Comparison of ENCODE assay signal across 9 cellular contexts in the genomic region with DNA sequence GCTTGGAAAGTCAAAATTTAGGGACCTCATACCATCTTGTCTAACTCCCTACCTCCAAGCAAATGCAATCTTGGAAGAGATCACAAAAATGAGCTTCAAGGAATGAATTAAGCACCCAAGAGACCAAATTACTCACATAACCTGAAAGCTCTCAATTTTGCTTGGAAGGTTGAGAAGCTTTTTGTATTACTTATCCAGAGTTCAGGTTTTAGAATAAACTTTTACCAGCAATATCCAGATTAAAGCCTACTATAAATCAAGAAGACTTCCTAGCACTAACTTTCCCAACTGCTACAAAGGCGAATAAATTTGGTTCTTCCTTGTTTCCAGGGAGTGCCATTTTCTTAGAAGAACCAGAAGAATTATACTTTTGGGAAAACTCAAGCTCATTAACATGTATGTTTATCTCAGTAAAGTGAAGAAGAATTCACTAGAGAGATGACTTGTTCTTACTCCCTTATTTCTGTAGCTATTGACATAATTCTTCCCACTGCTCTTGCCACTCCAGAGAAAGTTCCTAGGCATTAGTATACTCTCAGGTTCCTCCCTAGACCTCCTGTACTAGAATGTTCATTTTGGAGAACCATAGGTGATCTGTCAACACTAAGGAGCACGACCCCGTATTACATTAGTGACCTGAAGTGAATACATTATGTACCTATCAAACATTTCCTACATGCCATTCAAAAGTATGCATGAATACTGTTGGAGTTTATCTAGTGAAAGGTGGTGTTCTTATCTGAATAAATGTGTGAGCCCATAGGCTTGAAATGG. TPM values are rescaled to one million over a fixed set of nuclear protein-coding genes. Genes with fewer than 3 reads are reported as not detected.
DNase-seq lines count a peak whose midpoint lies in the region; ATAC-seq, FAIRE-seq and TF ChIP-seq lines count a peak whose summit lies in the region.
"Had no signal": no experiment of that assay in that cellular context is flagged by ENCODE, and none has a peak within 500 bp of the region (broad histone marks: within the 10 kb centered on the region; RNA-seq: fewer than 3 reads in every experiment).

No MANE protein-coding gene starts in this region.

- H3K36me3 ChIP-seq in fibroblast of lung (ENCODE audit: control insufficient read depth, insufficient read depth, low read length), result peaks cover 4% of the 10 kb centered on the region

- no peak for DNase-seq in GM12891 (ENCODE audit: insufficient read length, low spot score)
- no peak for DNase-seq in fibroblast of lung (ENCODE audit: low read depth in 2 of 2)
- no peak for DNase-seq in skeletal muscle cell (ENCODE audit: low read depth)
- no peak for DNase-seq in NCI-H774 (lab: John Stamatoyannopoulos, UW)
- DNase-seq in SHP77 (lab: John Stamatoyannopoulos, UW), result no peak

- H3K27me3 ChIP-seq in fibroblast of lung (ENCODE audit: control insufficient read depth, insufficient read depth, low read length), result no peaks in the 10 kb centered on the region

- peak overlapping the region; percentile 98 for H3K27ac ChIP-seq in fibroblast of lung (ENCODE audit: insufficient read depth, low read length)

- no peaks in the 10 kb centered on the region for H3K9me3 ChIP-seq in fibroblast of lung (ENCODE audit: control insufficient read depth, insufficient read depth, low read depth, low read length)

- peaks cover 81% of the 10 kb centered on the region for H3K79me2 ChIP-seq in fibroblast of lung (ENCODE audit: control insufficient read depth, insufficient read depth, low read length)

- H4K20me1 ChIP-seq in fibroblast of lung (ENCODE audit: control insufficient read depth, extremely low read depth, insufficient read depth, low read length), result peaks cover 21% of the 10 kb centered on the region

- H3K4me1 ChIP-seq in fibroblast of lung (ENCODE audit: control insufficient read depth, extremely low read depth, insufficient read depth, low read length), result peaks cover 4% of the 10 kb centered on the region

- H3K4me2 ChIP-seq in fibroblast of lung (ENCODE audit: extremely low read depth, insufficient read depth, low read length), result peak overlapping the region; percentile 89

- H2AFZ ChIP-seq in fibroblast of lung (ENCODE audit: low read length), result no peak overlapping the region

- no peak for ATAC-seq in SK-N-SH treated with all-trans-retinoic acid at 6 μM for 48 hours
- ATAC-seq in HG03095 (IDR thresholded peaks at IDR 0.05; ENCODE audit: unreplicated experiment), result no peak
- ATAC-seq in HG02798 (IDR thresholded peaks at IDR 0.05; ENCODE audit: poor library complexity, unreplicated experiment), result no peak

- TF ChIP-seq POLR2A in GM12891 (IDR thresholded peaks at IDR 0.05; ENCODE audit: low read depth, low read length), result no peak; the same call in 1 of the 2 replicates

- no peak for FAIRE-seq in GM12891 (lab: Jason Lieb, UNC)

- H3K9ac ChIP-seq in fibroblast of lung (ENCODE audit: insufficient read depth, low read length), result peak overlapping the region; percentile 99

- no peak for TF ChIP-seq CTCF in fibroblast of lung (conservative IDR thresholded peaks at IDR 0.05 in 1 of 2, IDR thresholded peaks at IDR 0.05 in 1 of 2; ENCODE audit: low read depth in 1 of 2, low read length in 2 of 2)

- H3K4me3 ChIP-seq in fibroblast of lung (replicated peaks in 1 of 4; ENCODE audit: control extremely low read depth in 1 of 4, insufficient read depth in 1 of 4, low read depth in 3 of 4, low read length in 4 of 4), result peak overlapping the region; percentile 95 to 100 (median 98)
- peak overlapping the region; percentile 100 for H3K4me3 ChIP-seq in skeletal muscle cell (ENCODE audit: low read depth, low read length)

TF ChIP-seq in GM12891, 5 proteins besides CTCF, POLR2A, EP300 and RAD21:
- TF ChIP-seq POLR2AphosphoS5 (IDR thresholded peaks at IDR 0.05; ENCODE audit: low read depth, low read length) (0 out of 2 replicates have a peak, but pooled peaks have one; percentile 32), SPI1 (IDR thresholded peaks at IDR 0.05; ENCODE audit: low read depth, low read length) (no peak)

TF ChIP-seq in SK-N-SH treated with all-trans-retinoic acid at 6 μM for 48 hours, 23 proteins besides CTCF, POLR2A, EP300 and RAD21:
- TF ChIP-seq, protein P1, sequence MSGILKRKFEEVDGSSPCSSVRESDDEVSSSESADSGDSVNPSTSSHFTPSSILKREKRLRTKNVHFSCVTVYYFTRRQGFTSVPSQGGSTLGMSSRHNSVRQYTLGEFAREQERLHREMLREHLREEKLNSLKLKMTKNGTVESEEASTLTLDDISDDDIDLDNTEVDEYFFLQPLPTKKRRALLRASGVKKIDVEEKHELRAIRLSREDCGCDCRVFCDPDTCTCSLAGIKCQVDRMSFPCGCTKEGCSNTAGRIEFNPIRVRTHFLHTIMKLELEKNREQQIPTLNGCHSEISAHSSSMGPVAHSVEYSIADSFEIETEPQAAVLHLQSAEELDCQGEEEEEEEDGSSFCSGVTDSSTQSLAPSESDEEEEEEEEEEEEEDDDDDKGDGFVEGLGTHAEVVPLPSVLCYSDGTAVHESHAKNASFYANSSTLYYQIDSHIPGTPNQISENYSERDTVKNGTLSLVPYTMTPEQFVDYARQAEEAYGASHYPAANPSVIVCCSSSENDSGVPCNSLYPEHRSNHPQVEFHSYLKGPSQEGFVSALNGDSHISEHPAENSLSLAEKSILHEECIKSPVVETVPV (CRISPR knock-in tag; IDR thresholded peaks at IDR 0.05), result peak; percentile 8; the same call in 1 of the 2 replicates
- no peak for TF ChIP-seq ZNF8 (CRISPR knock-in tag; IDR thresholded peaks at IDR 0.05)
- 0 out of 2 replicates have a peak, but pooled peaks have one; percentile 30 for TF ChIP-seq ZFP30 (CRISPR knock-in tag; IDR thresholded peaks at IDR 0.05)
- 0 out of 2 replicates have a peak, but pooled peaks have one; percentile 52 for TF ChIP-seq ESRRG (CRISPR knock-in tag; IDR thresholded peaks at IDR 0.05)
- TF ChIP-seq PPARA (CRISPR knock-in tag; IDR thresholded peaks at IDR 0.05; ENCODE audit: borderline replicate concordance), result no peak
- TF ChIP-seq ZFP3 (CRISPR knock-in tag; IDR thresholded peaks at IDR 0.05), result no peak
- no peak for TF ChIP-seq RARB (CRISPR knock-in tag; IDR thresholded peaks at IDR 0.05)

RNA-seq across cellular contexts. Expression of a gene that starts 3.2 kb away (rescaled TPM):
- polyA plus RNA-seq in GM12891 (2012; ENCODE audit: low read depth, missing spikeins), result 406 TPM
- 595 and 948 TPM in 2 replicates for total RNA-seq in fibroblast of lung
- polyA plus RNA-seq in fibroblast of lung, result 2,264 and 2,853 TPM in 2 replicates
- 1,302 and 1,737 TPM in 2 replicates for polyA plus RNA-seq in fibroblast of lung (2012)
- polyA minus RNA-seq in fibroblast of lung (ENCODE audit: low replicate concordance), result 42.0 and 56.5 TPM in 2 replicates

RNA-seq across cellular contexts. Expression of a gene that starts 18.0 kb away (rescaled TPM):
- polyA plus RNA-seq in GM12891 (2012; ENCODE audit: low read depth, missing spikeins), result 0.06 TPM
- 0.26 and 0.33 TPM in 2 replicates for total RNA-seq in fibroblast of lung
- polyA plus RNA-seq in fibroblast of lung, result 0.05 TPM in 1 of 2 replicates, not detected in the other
- not detected in 2 replicates for polyA plus RNA-seq in fibroblast of lung (2012)
- 2.9 TPM in 1 of 2 replicates, not detected in the other for polyA minus RNA-seq in fibroblast of lung (ENCODE audit: low replicate concordance)
- total RNA-seq: NCI-H460 had no signal
